29 cellular contexts compared by ENCODE assay signal in genomic region chr15:71319935-71320334, GRCh38.
"Had no signal": no experiment of that assay in that cellular context is flagged by ENCODE, and none has a peak within 500 bp of the region (broad histone marks: within the 10 kb centered on the region; RNA-seq: fewer than 3 reads in every experiment).

No MANE protein-coding gene starts in this region.

- H3K9me3 ChIP-seq: heart left ventricle had no signal

- FAIRE-seq: astrocyte, bronchial epithelial cell, frontal cortex, TTC549 had no signal

- DNase-seq: activated CD4-positive, alpha-beta memory T cell treated with anti-CD3 and anti-CD28 coated beads, Interleukin-2, amount 10 ng/mL, durations not matched to agents 7 days and 5 days; activated CD4-positive, alpha-beta T cell treated with anti-CD3 and anti-CD28 coated beads for 1 hour; activated CD4-positive, alpha-beta T cell treated with anti-CD3 and anti-CD28 coated beads for 4 hours; activated CD4-positive, alpha-beta T cell treated with anti-CD3 and anti-CD28 coated beads, Interleukin-2, amount 10 ng/mL, durations not matched to agents 7 days and 5 days; activated CD4-positive, alpha-beta T cell treated with anti-CD3 and anti-CD28 coated beads, Interleukin-2, amount 50 U/mL, for 4 hours; activated CD8-positive, alpha-beta memory T cell treated with anti-CD3 and anti-CD28 coated beads, Interleukin-2, amount 50 U/mL, for 48 hours; activated gamma-delta T cell; activated naive CD4-positive, alpha-beta T cell; activated naive CD4-positive, alpha-beta T cell treated with anti-CD3 and anti-CD28 coated beads, Interleukin-2, amount 10 ng/mL, durations not matched to agents 7 days and 5 days; activated naive CD8-positive, alpha-beta T cell treated with anti-CD3 and anti-CD28 coated beads, Interleukin-2, amount 10 ng/mL, durations not matched to agents 7 days and 5 days; activated T-cell treated with anti-CD3 and anti-CD28 coated beads for 4 hours; activated T-cell treated with anti-CD3 and anti-CD28 coated beads, Interleukin-2, amount 50 U/mL, for 24 hours; activated T-cell treated with anti-CD3 and anti-CD28 coated beads, Interleukin-2, amount 50 U/mL, for 72 hours; brain microvascular endothelial cell; dorsolateral prefrontal cortex; effector memory CD4-positive, alpha-beta T cell; foreskin fibroblast; glutamatergic neuron; heart left ventricle; T-helper 2 cell had no signal

- ATAC-seq: activated naive CD4-positive, alpha-beta T cell treated with anti-CD3 and anti-CD28 coated beads, Interleukin-2, amount 50 U/mL, for 72 hours; activated T-cell treated with anti-CD3 and anti-CD28 coated beads, Interleukin-2, amount 50 U/mL, for 72 hours; heart left ventricle; WTC11 had no signal

- H3K27ac ChIP-seq: brain microvascular endothelial cell, coronary artery, dorsolateral prefrontal cortex, epithelial cell of prostate, heart left ventricle, VCaP had no signal

- H3K27me3 ChIP-seq: brain microvascular endothelial cell, heart left ventricle had no signal

- H3K36me3 ChIP-seq: heart left ventricle had no signal

- H3K4me3 ChIP-seq: coronary artery, dorsolateral prefrontal cortex, heart left ventricle had no signal
